Comparison of ENCODE assay signal across 9 cellular contexts in the genomic region with DNA sequence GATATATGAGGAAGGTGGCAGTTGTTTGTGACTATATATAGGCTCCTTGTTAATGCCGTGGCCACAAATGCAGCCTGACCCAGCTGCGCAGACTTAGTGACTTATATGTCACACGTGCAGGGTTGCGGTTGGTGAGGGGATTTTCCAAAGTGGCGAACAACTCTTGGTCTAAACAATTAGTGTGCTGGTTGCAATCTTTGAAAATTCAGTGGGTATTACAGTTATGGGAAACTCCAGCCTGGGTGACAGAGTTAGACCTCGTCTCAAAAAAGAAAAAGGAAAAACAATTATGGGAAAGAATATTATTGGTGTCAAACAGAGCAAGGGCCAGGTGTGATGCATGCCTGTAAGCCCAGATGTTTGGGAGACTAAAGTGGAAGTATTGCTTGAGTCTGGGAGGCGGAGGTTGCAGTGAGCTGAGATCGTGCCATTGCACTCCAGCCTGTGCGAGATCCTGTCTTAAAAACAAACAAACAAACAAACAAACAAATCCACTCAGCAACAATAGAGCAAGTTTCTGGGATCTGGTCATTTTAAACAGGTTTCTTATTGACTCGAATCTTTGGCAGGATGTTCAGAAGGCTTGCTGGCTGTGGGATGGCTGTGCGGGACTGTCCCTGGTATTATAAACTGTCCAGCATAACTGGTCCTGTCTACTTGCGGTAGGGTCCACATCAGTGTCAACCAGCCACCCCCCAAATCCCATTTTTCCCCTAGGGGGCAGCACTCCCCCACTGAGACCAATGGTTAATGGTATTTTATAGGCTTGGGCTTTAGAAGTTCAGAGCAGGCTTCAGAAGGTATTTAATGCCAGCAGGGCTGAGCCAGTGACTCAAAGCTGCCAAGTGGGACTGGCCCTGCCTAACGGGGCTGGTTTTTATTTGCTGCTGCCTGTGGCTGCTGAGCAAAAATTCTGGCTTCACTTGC. TPM values are rescaled to one million over a fixed set of nuclear protein-coding genes. Genes with fewer than 3 reads are reported as not detected.
DNase-seq lines count a peak whose midpoint lies in the region; ATAC-seq and TF ChIP-seq lines count a peak whose summit lies in the region.
"Had no signal": no experiment of that assay in that cellular context is flagged by ENCODE, and none has a peak within 500 bp of the region (broad histone marks: within the 10 kb centered on the region; RNA-seq: fewer than 3 reads in every experiment).

No MANE protein-coding gene starts in this region.

- H3K4me3 ChIP-seq in lower leg skin (ENCODE audit: low read depth, poor library complexity, severe bottlenecking) = no peak overlapping the region
- H3K4me3 ChIP-seq: SK-N-MC had no signal

- DNase-seq in AG20443 (ENCODE audit: low spot score) = peak; percentile 91
- DNase-seq in NCI-H2171 treated with DMSO at 0.1 percent for 48 hours (lab: John Stamatoyannopoulos, UW) = peak; percentile 49
- DNase-seq in activated CD4-positive, alpha-beta T cell treated with anti-CD3 and anti-CD28 coated beads for 1 hour = peak; percentile 38
- peak; percentile 44 for DNase-seq in cerebellum (ENCODE audit: low spot score)
- DNase-seq in lower leg skin (ENCODE audit: low spot score in 2 of 2) = peak; percentile 39 to 91
- DNase-seq in stimulated activated CD8-positive, alpha-beta memory T cell treated with anti-CD3 and anti-CD28 coated beads, Interleukin-15, amount 100 ng/mL, for 4 hours (ENCODE audit: low read depth in 2 of 2) = peak; percentile 47 to 48

- intact Hi-C loops in lower leg skin (cut with DNase I; ENCODE audit: low total_unique reads) = no loop called here

- ATAC-seq in GM18517 (IDR thresholded peaks at IDR 0.05; ENCODE audit: unreplicated experiment) = peak; percentile 75
- peak; percentile 59 for ATAC-seq in HG03025 (IDR thresholded peaks at IDR 0.05; ENCODE audit: low FRiP score, unreplicated experiment)

- no peak for TF ChIP-seq CTCF in lower leg skin (IDR thresholded peaks at IDR 0.05)

- no peak for TF ChIP-seq POLR2A in lower leg skin (IDR thresholded peaks at IDR 0.05)

- 59 to 62% methylated on average over 13 of the region's 13 CpGs for WGBS in lower leg skin, 2 donors

RNA-seq across cellular contexts. Expression of a gene that starts 15.4 kb away (rescaled TPM):
- total RNA-seq in cerebellum (1.1 TPM), lower leg skin (10 to 100 TPM in 3 of 4 donors, 1 to 10 TPM in 1; 8.1 to 15.1 (median 11.7) TPM)

RNA-seq across cellular contexts. Expression of a gene that starts 22.2 kb away (rescaled TPM):
- total RNA-seq in cerebellum (17.6 TPM), lower leg skin (100 to 1,000 TPM in 2 of 4 donors, 10 to 100 TPM in 2; 59.9 to 207 (median 128) TPM)

RNA-seq across cellular contexts. Expression of a gene that starts 59.6 kb away (rescaled TPM):
- total RNA-seq in cerebellum (0.45 TPM), lower leg skin (1 to 10 TPM; 2.4 to 7.8 (median 4.8) TPM)

Comparison
In these comparisons a context has a peak if more than half of its experiments do, and no peak if none do; other contexts are left out.
1. DNase-seq: peak in every context shown above with its lines; median percentile 91 in AG20443; 65 in lower leg skin; 49 in NCI-H2171 treated with DMSO at 0.1 percent for 48 hours; 48 in stimulated activated CD8-positive, alpha-beta memory T cell treated with anti-CD3 and anti-CD28 coated beads, Interleukin-15, amount 100 ng/mL, for 4 hours; 44 in cerebellum; 38 in activated CD4-positive, alpha-beta T cell treated with anti-CD3 and anti-CD28 coated beads for 1 hour.